Comparison of ENCODE assay signal across 1 cellular context in genomic region chr5:33563530-33563929, GRCh38.
TF ChIP-seq lines count a peak whose summit lies in the region.

No MANE protein-coding gene starts in this region.

TF ChIP-seq in GM12878, 131 proteins besides CTCF, POLR2A, EP300 and RAD21 (continued from another document):
- TF ChIP-seq E2F8 (IDR thresholded peaks at IDR 0.05; ENCODE audit: low read depth, partially characterized antibody) = no peak
- TF ChIP-seq, protein P1, sequence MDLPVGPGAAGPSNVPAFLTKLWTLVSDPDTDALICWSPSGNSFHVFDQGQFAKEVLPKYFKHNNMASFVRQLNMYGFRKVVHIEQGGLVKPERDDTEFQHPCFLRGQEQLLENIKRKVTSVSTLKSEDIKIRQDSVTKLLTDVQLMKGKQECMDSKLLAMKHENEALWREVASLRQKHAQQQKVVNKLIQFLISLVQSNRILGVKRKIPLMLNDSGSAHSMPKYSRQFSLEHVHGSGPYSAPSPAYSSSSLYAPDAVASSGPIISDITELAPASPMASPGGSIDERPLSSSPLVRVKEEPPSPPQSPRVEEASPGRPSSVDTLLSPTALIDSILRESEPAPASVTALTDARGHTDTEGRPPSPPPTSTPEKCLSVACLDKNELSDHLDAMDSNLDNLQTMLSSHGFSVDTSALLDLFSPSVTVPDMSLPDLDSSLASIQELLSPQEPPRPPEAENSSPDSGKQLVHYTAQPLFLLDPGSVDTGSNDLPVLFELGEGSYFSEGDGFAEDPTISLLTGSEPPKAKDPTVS (IDR thresholded peaks at IDR 0.05; ENCODE audit: low read depth, low read length) = no peak
- TF ChIP-seq HDGF (IDR thresholded peaks at IDR 0.05) = no peak
- TF ChIP-seq ZNF274 (IDR thresholded peaks at IDR 0.05; ENCODE audit: insufficient read depth, insufficient read length) = no peak
- no peak for TF ChIP-seq RCOR1 (conservative IDR thresholded peaks at IDR 0.05; ENCODE audit: low read depth, low read length)
- no peak for TF ChIP-seq SP1 (IDR thresholded peaks at IDR 0.05; ENCODE audit: low read depth, low read length)
- no peak for TF ChIP-seq BRCA1 (IDR thresholded peaks at IDR 0.05; ENCODE audit: low read depth, low read length)
